Comparison of ENCODE assay signal across 21 cellular contexts in genomic region chr11:134063096-134063495, GRCh38. TPM values are rescaled to one million over a fixed set of nuclear protein-coding genes. Genes with fewer than 3 reads are reported as not detected.
A peak's percentile ranks its signal among the peaks of the same experiment; 100 is the strongest.
DNase-seq lines count a peak whose midpoint lies in the region; ATAC-seq and TF ChIP-seq lines count a peak whose summit lies in the region.
"Had no signal": no experiment of that assay in that cellular context is flagged by ENCODE, and none has a peak within 500 bp of the region (broad histone marks: within the 10 kb centered on the region; RNA-seq: fewer than 3 reads in every experiment).

No MANE protein-coding gene starts in this region.

- H3K4me3 ChIP-seq in BLaER1 (no peak overlapping the region), lower lobe of right lung (no peak overlapping the region), Peyer's patch (no peak overlapping the region)
- H3K4me3 ChIP-seq: A549 had no signal

- DNase-seq in GF-D8 (lab: John Stamatoyannopoulos, UW): peak; percentile 77
- DNase-seq in UCSD-AML1 (lab: John Stamatoyannopoulos, UW; ENCODE audit: unreplicated experiment): peak; percentile 53
- no peak for DNase-seq in lower lobe of right lung
- DNase-seq in nephron progenitor cell: no peak
- no peak for DNase-seq in HUDEP-2 (lab: John Stamatoyannopoulos, UW; ENCODE audit: unreplicated experiment in 76 of 76)
- no peak for DNase-seq in Peyer's patch
- DNase-seq: CD4-positive, CD25-positive, alpha-beta regulatory T cell; DND-41; GOT3; HCEC 1CT; IMR-90; NCI-H187 treated with DMSO at 0.1 percent for 48 hours; NCI-H2227 treated with DMSO at 0.1 percent for 48 hours; NCI-H510A treated with DMSO at 0.1 percent for 48 hours; PC-3; RPMI8226; SHP77 had no signal

- peaks cover 3% of the 10 kb centered on the region for H3K9me3 Mint-ChIP-seq in nephron progenitor cell

- no peaks in the 10 kb centered on the region for H4K20me1 ChIP-seq in BLaER1

- H3K27me3 ChIP-seq in BLaER1: no peaks in the 10 kb centered on the region
- no peaks in the 10 kb centered on the region for H3K27me3 ChIP-seq in lower lobe of right lung (ENCODE audit: low read depth)
- no peaks in the 10 kb centered on the region for H3K27me3 ChIP-seq in Peyer's patch

- peak overlapping the region; percentile 65 for H3K4me2 ChIP-seq in BLaER1
- H3K4me2 ChIP-seq: A549 had no signal

- H3K4me1 Mint-ChIP-seq in nephron progenitor cell: peaks cover 8% of the 10 kb centered on the region
- H3K4me1 Mint-ChIP-seq: B cell had no signal

- no peak overlapping the region for H3K9ac ChIP-seq in BLaER1

- no peaks in the 10 kb centered on the region for H3K36me3 Mint-ChIP-seq in nephron progenitor cell (ENCODE audit: low read depth)
- H3K36me3 Mint-ChIP-seq: CD4-positive, CD25-positive, alpha-beta regulatory T cell had no signal

- TF ChIP-seq CTCF in lower lobe of right lung (IDR thresholded peaks at IDR 0.05) (no peak), nephron progenitor cell (IDR thresholded peaks at IDR 0.05) (no peak), Peyer's patch (IDR thresholded peaks at IDR 0.05) (no peak)

- ATAC-seq in lower lobe of right lung (no peak), HG03520 (IDR thresholded peaks at IDR 0.05; ENCODE audit: unreplicated experiment) (no peak)
- ATAC-seq: A549, PC-3 had no signal

- peaks cover 29% of the 10 kb centered on the region for H3K4me1 ChIP-seq in BLaER1
- H3K4me1 ChIP-seq in lower lobe of right lung: peaks cover 20% of the 10 kb centered on the region
- H3K4me1 ChIP-seq in Peyer's patch: no peaks in the 10 kb centered on the region
- H3K4me1 ChIP-seq: A549 had no signal

- H3K27me3 Mint-ChIP-seq in nephron progenitor cell (ENCODE audit: low read depth, poor library complexity): peaks cover 66% of the 10 kb centered on the region

- H3K27ac ChIP-seq in BLaER1 (no peak overlapping the region), lower lobe of right lung (peak overlapping the region; percentile 41), Peyer's patch (no peak overlapping the region)
- H3K27ac ChIP-seq: A549 had no signal

- H3K27ac Mint-ChIP-seq in nephron progenitor cell: no peak overlapping the region
- H3K27ac Mint-ChIP-seq: B cell; CD4-positive, CD25-positive, alpha-beta regulatory T cell had no signal

- H3K36me3 ChIP-seq in BLaER1: no peaks in the 10 kb centered on the region
- no peaks in the 10 kb centered on the region for H3K36me3 ChIP-seq in lower lobe of right lung
- no peaks in the 10 kb centered on the region for H3K36me3 ChIP-seq in Peyer's patch

- no peak for TF ChIP-seq POLR2A in Peyer's patch (IDR thresholded peaks at IDR 0.05)

- H3K9me3 ChIP-seq in BLaER1 (no peaks in the 10 kb centered on the region), lower lobe of right lung (no peaks in the 10 kb centered on the region), Peyer's patch (no peaks in the 10 kb centered on the region)
- H3K9me3 ChIP-seq: A549 had no signal

- H3K4me3 Mint-ChIP-seq in nephron progenitor cell: no peak overlapping the region
- H3K4me3 Mint-ChIP-seq: B cell; CD4-positive, CD25-positive, alpha-beta regulatory T cell had no signal

- intact Hi-C loops in lower lobe of right lung (cut with DNase I): no loop called here

RNA-seq across cellular contexts. Expression of gene JAM3, which starts 5.8 kb away (rescaled TPM):
- total RNA-seq in lower lobe of right lung: 32.1 TPM
- 10 to 100 TPM in 1 of 4 donors, 1 to 10 TPM in 3; 4.6 to 14.0 (median 8.5) TPM for total RNA-seq in Peyer's patch

Comparison
In these comparisons a context has a peak if more than half of its experiments do, and no peak if none do; other contexts are left out.
1. DNase-seq: peak in GF-D8 (single experiment) and UCSD-AML1 (single experiment); none in lower lobe of right lung (single experiment), nephron progenitor cell (single experiment), HUDEP-2 (0 of 76) and Peyer's patch (0 of 3).